ENCODE assay signal across 35 cellular contexts in the genomic region with DNA sequence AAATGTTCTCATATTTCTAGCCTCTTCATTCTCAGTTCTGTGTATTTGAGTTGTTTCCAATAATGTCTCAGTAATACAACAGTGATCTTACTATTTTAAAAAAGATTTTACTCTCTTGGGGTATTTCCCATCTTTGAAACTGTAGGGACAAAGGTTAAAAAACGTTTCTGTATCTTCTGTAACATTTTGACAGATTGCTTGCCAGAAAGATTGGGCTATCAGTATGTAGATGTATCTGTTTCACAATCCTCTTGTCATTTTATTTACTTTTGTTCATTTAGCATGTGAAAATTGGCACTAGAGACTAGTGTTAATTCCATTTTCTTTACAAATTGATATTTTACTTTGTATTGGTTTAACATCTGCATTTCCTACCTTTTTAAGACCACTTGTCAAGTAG. TPM values are rescaled to one million over a fixed set of nuclear protein-coding genes. Genes with fewer than 3 reads are reported as not detected.
"Had no signal": no experiment of that assay in that cellular context is flagged by ENCODE, and none has a peak within 500 bp of the region (broad histone marks: within the 10 kb centered on the region; RNA-seq: fewer than 3 reads in every experiment).

No MANE protein-coding gene starts in this region.

- H3K9me3 Mint-ChIP-seq: activated CD4-positive, alpha-beta T cell treated with anti-CD3 and anti-CD28 coated beads, Interleukin-2, amount 10 ng/mL, durations not matched to agents 24 days and 14 days; activated CD8-positive, alpha-beta T cell treated with anti-CD3 and anti-CD28 coated beads for 36 hours; activated T-cell treated with anti-CD3 and anti-CD28 coated beads, Interleukin-2, amount 50 U/mL, for 4 hours; activated T-helper 17 cell treated with anti-CD3 and anti-CD28 coated beads, Interleukin-2, amount 50 U/mL, for 72 hours had no signal

- ATAC-seq: activated CD8-positive, alpha-beta T cell treated with anti-CD3 and anti-CD28 coated beads for 36 hours; activated T-cell treated with anti-CD3 and anti-CD28 coated beads, Interleukin-2, amount 50 U/mL, for 4 hours; activated T-helper 17 cell treated with anti-CD3 and anti-CD28 coated beads, Interleukin-2, amount 50 U/mL, for 72 hours; gastroesophageal sphincter; upper lobe of right lung had no signal

- H3K4me3 Mint-ChIP-seq: activated CD4-positive, alpha-beta T cell treated with anti-CD3 and anti-CD28 coated beads, Interleukin-2, amount 10 ng/mL, durations not matched to agents 24 days and 14 days; activated CD8-positive, alpha-beta T cell treated with anti-CD3 and anti-CD28 coated beads for 36 hours; activated T-cell treated with anti-CD3 and anti-CD28 coated beads, Interleukin-2, amount 50 U/mL, for 4 hours; activated T-helper 17 cell treated with anti-CD3 and anti-CD28 coated beads, Interleukin-2, amount 50 U/mL, for 72 hours had no signal

- H3K4me1 Mint-ChIP-seq: activated T-helper 17 cell treated with anti-CD3 and anti-CD28 coated beads, Interleukin-2, amount 50 U/mL, for 72 hours had no signal

- H3K79me2 ChIP-seq: hepatocyte had no signal

- H3K4me3 ChIP-seq: coronary artery, dorsolateral prefrontal cortex, gastroesophageal sphincter, hepatocyte, lung, mucosa of descending colon, pancreas, prostate gland, sigmoid colon, suprapubic skin, tibial artery, upper lobe of right lung had no signal

- H3K27ac ChIP-seq: brain microvascular endothelial cell, coronary artery, dorsolateral prefrontal cortex, gastroesophageal sphincter, hepatocyte, pancreas, prostate gland, suprapubic skin, tibial artery, upper lobe of right lung, WERI-Rb-1 had no signal

- H3K36me3 ChIP-seq: brain microvascular endothelial cell, gastroesophageal sphincter, pancreas, prostate gland, sigmoid colon, suprapubic skin, tibial artery, upper lobe of right lung, WERI-Rb-1 had no signal

- H3K9me3 ChIP-seq: gastroesophageal sphincter, mucosa of descending colon, pancreas, prostate gland, sigmoid colon, suprapubic skin, tibial artery, upper lobe of right lung had no signal

- H3K27ac Mint-ChIP-seq: activated CD4-positive, alpha-beta T cell treated with anti-CD3 and anti-CD28 coated beads, Interleukin-2, amount 10 ng/mL, durations not matched to agents 24 days and 14 days; activated CD8-positive, alpha-beta T cell treated with anti-CD3 and anti-CD28 coated beads for 36 hours; activated T-helper 17 cell treated with anti-CD3 and anti-CD28 coated beads, Interleukin-2, amount 50 U/mL, for 72 hours had no signal

- H3K4me2 ChIP-seq: hepatocyte had no signal

- DNase-seq: activated CD4-positive, alpha-beta T cell treated with anti-CD3 and anti-CD28 coated beads, Interleukin-2, amount 10 ng/mL, durations not matched to agents 24 days and 14 days; activated CD4-positive, CD25-positive, alpha-beta regulatory T cell treated with anti-CD3 and anti-CD28 coated beads, Interleukin-2, amount 50 U/mL, for 72 hours; activated CD8-positive, alpha-beta T cell treated with anti-CD3 and anti-CD28 coated beads for 36 hours; activated gamma-delta T cell treated with Interleukin-2 at 50 U/mL for 16 hours; activated naive CD4-positive, alpha-beta T cell treated with anti-CD3 and anti-CD28 coated beads, Interleukin-2, amount 50 U/mL, for 16 hours; activated T-cell treated with anti-CD3 and anti-CD28 coated beads, Interleukin-2, amount 50 U/mL, for 4 hours; amniotic stem cell; brain microvascular endothelial cell; dorsolateral prefrontal cortex; effector memory CD4-positive, alpha-beta T cell; mesendoderm; mucosa of descending colon; pancreas; retina; sigmoid colon; small intestine; stimulated activated CD4-positive, alpha-beta T cell treated with anti-CD3 and anti-CD28 coated beads, Interleukin-1b, Interleukin-23, amount 100 ng/mL, for 48 hours; stimulated activated CD4-positive, alpha-beta T cell treated with anti-CD3 and anti-CD28 coated beads, Interleukin-4, amount 100 ng/mL, for 4 hours; stimulated activated CD8-positive, alpha-beta memory T cell treated with anti-CD3 and anti-CD28 coated beads, Interleukin-4, amount 100 ng/mL, for 48 hours; stimulated activated naive CD4-positive, alpha-beta T cell; tibial artery; upper lobe of right lung; WERI-Rb-1 had no signal

- H2AFZ ChIP-seq: hepatocyte had no signal

- H3K27me3 ChIP-seq: brain microvascular endothelial cell, dorsolateral prefrontal cortex, gastroesophageal sphincter, hepatocyte, pancreas, sigmoid colon, suprapubic skin, tibial artery, upper lobe of right lung had no signal

RNA-seq across cellular contexts. Expression of gene CXCL9, which starts 6.2 kb away (rescaled TPM):
- total RNA-seq: astrocyte, cerebellum, fibroblast of lung, fibroblast of villous mesenchyme, hepatocyte, myocyte, sigmoid colon had no signal

RNA-seq across cellular contexts. Expression of gene CXCL10, which starts 9.8 kb away (rescaled TPM):
- total RNA-seq: myocyte, sigmoid colon, suprapubic skin had no signal

RNA-seq across cellular contexts. Expression of gene CXCL11, which starts 22.3 kb away (rescaled TPM):
- total RNA-seq: activated CD8-positive, alpha-beta T cell treated with anti-CD3 and anti-CD28 coated beads for 36 hours; activated T-helper 17 cell treated with anti-CD3 and anti-CD28 coated beads, Interleukin-2, amount 50 U/mL, for 72 hours; cerebellum; fibroblast of lung; fibroblast of villous mesenchyme; hepatocyte; myocyte; sigmoid colon; upper lobe of right lung had no signal
